Comparison of ENCODE assay signal across 24 cellular contexts in the genomic region with DNA sequence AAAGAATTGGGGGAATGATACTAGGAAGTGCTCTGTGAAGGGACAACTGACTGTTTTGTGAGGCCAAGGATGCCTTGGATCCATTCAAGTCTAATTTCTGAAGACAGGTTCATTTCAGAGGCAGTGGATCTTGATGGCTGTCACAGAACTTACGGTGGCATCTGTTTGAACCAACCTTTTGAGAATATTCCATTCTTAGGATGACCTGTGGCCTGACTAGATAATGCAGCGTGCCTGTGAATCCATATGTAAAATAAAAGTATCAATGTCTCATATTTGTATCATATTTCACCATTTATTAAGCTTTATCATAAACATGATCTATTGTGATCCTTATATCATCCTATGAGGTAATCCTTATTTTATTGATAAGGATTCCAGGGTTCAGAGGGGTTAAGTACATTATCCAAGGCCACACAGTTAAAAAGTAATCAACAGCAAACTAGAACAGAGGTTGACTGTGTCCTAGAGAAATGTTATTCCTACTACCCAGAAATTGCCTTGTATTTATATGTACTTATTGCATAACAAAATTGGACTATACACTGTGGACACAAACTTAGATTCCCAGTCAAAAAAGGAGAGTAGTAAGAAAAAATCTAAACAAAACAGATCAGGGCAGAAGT.
"Had no signal": no experiment of that assay in that cellular context is flagged by ENCODE, and none has a peak within 500 bp of the region (broad histone marks: within the 10 kb centered on the region; RNA-seq: fewer than 3 reads in every experiment).

No MANE protein-coding gene starts in this region.

- H3K4me1 ChIP-seq: SJSA1 had no signal

- H3K4me3 ChIP-seq: MG63, SJSA1, SK-N-MC had no signal

- H3K27ac ChIP-seq: HL-60, SJSA1, SK-N-MC had no signal

- H3K36me3 ChIP-seq: SJSA1 had no signal

- H3K27me3 ChIP-seq: MG63, SJSA1 had no signal

- DNase-seq: IMR-90, Karpas-422, KG1, MG63, NCI-H1092, NCI-H1105 treated with DMSO at 0.1 percent for 48 hours, NCI-H1417 treated with DMSO at 0.1 percent for 48 hours, NCI-H146, NCI-H1694 treated with DMSO at 0.1 percent for 48 hours, NCI-H1930, NCI-H2081, NCI-H2107, NCI-H2227 treated with DMSO at 0.1 percent for 48 hours, NCI-H524, NCI-H526 treated with DMSO at 0.1 percent for 48 hours, NCI-H748 treated with DMSO at 0.1 percent for 48 hours, Right ventricle myocardium superior, RPMI8226, SIG-M5 had no signal

- FAIRE-seq: HTR-8/SVneo, RCC 7860 had no signal
